Comparison of ENCODE assay signal across 17 cellular contexts in genomic region chr1:147245129-147245528, GRCh38. TPM values are rescaled to one million over a fixed set of nuclear protein-coding genes. Genes with fewer than 3 reads are reported as not detected.
DNase-seq lines count a peak whose midpoint lies in the region; ATAC-seq, FAIRE-seq and TF ChIP-seq lines count a peak whose summit lies in the region.
"Had no signal": no experiment of that assay in that cellular context is flagged by ENCODE, and none has a peak within 500 bp of the region (broad histone marks: within the 10 kb centered on the region; RNA-seq: fewer than 3 reads in every experiment).

No MANE protein-coding gene starts in this region.

- no peaks in the 10 kb centered on the region for H3K27me3 ChIP-seq in Karpas-422 (ENCODE audit: low read length)
- no peaks in the 10 kb centered on the region for H3K27me3 ChIP-seq in GM12878 (replicated peaks in 1 of 2; ENCODE audit: control insufficient read depth in 2 of 2, insufficient read depth in 2 of 2, low read length in 1 of 2)
- no peaks in the 10 kb centered on the region for H3K27me3 ChIP-seq in neural cell (ENCODE audit: insufficient read depth, low read depth, low read length)
- no peaks in the 10 kb centered on the region for H3K27me3 ChIP-seq in ascending aorta
- H3K27me3 ChIP-seq: colonic mucosa had no signal

- TF ChIP-seq CTCF in GM12878 (IDR thresholded peaks at IDR 0.05 in 2 of 3, conservative IDR thresholded peaks at IDR 0.05 in 1 of 3; ENCODE audit: control insufficient read depth in 2 of 3, extremely low read depth in 1 of 3, insufficient read depth in 1 of 3, low read depth in 3 of 3, low read length in 3 of 3) (no peak), neural cell (IDR thresholded peaks at IDR 0.05; ENCODE audit: poor library complexity, severe bottlenecking) (no peak), ascending aorta (IDR thresholded peaks at IDR 0.05) (no peak)

- peaks cover 72% of the 10 kb centered on the region for H3K79me2 ChIP-seq in Karpas-422 (ENCODE audit: low read length)
- peaks cover 70% of the 10 kb centered on the region for H3K79me2 ChIP-seq in GM12878 (ENCODE audit: control insufficient read depth, insufficient read depth, low read length)
- H3K79me2 ChIP-seq in neural cell (replicated peaks; ENCODE audit: insufficient read depth, low read length): peaks cover 39% of the 10 kb centered on the region

- ATAC-seq in GM12878 (no peak), GM18861 (IDR thresholded peaks at IDR 0.05; ENCODE audit: unreplicated experiment) (no peak), HG02610 (IDR thresholded peaks at IDR 0.05; ENCODE audit: unreplicated experiment) (no peak)
- ATAC-seq: left lobe of liver had no signal

- intact Hi-C loops in GM12878 (cut with micrococcal nuclease; ENCODE audit: unreplicated experiment) (no loop called here), ascending aorta (cut with DNase I) (no loop called here)

- peaks cover 14% of the 10 kb centered on the region for H3K36me3 ChIP-seq in Karpas-422 (ENCODE audit: insufficient read depth, low read length)
- H3K36me3 ChIP-seq in GM12878 (ENCODE audit: control insufficient read depth in 2 of 2, insufficient read depth in 2 of 2, low read length in 1 of 2): no peaks in the 10 kb centered on the region
- no peaks in the 10 kb centered on the region for H3K36me3 ChIP-seq in neural cell (ENCODE audit: insufficient read depth, low read length)
- H3K36me3 ChIP-seq in ascending aorta: no peaks in the 10 kb centered on the region
- H3K36me3 ChIP-seq: colonic mucosa had no signal

- peak overlapping the region; percentile 9 for H3K4me3 Mint-ChIP-seq in T-helper 1 cell treated with Interleukin-12 subunit alpha and Interleukin-12 subunit beta and Interleukin-4 antibody, amounts not matched to agents 30 μg/mL and 1 μg/mL, for 36 hours

- H4K20me1 ChIP-seq in Karpas-422 (ENCODE audit: insufficient read depth, low read depth, low read length): peaks cover 5% of the 10 kb centered on the region; the same call in 1 of the 2 replicates
- no peaks in the 10 kb centered on the region for H4K20me1 ChIP-seq in GM12878 (ENCODE audit: control insufficient read depth, insufficient read depth)
- no peaks in the 10 kb centered on the region for H4K20me1 ChIP-seq in neural cell (ENCODE audit: insufficient read depth)

- H3K9me3 ChIP-seq in Karpas-422 (ENCODE audit: low read length) (no peaks in the 10 kb centered on the region), GM12878 (replicated peaks; ENCODE audit: control insufficient read depth, insufficient read depth, low read length) (no peaks in the 10 kb centered on the region), neural cell (ENCODE audit: low read length) (no peaks in the 10 kb centered on the region), ascending aorta (no peaks in the 10 kb centered on the region)
- H3K9me3 ChIP-seq: colonic mucosa had no signal

- H3K4me1 Mint-ChIP-seq in T-helper 1 cell treated with Interleukin-12 subunit alpha and Interleukin-12 subunit beta and Interleukin-4 antibody, amounts not matched to agents 30 μg/mL and 1 μg/mL, for 36 hours (ENCODE audit: low read depth): peaks cover 44% of the 10 kb centered on the region

- H3K27ac Mint-ChIP-seq in T-helper 1 cell treated with Interleukin-12 subunit alpha and Interleukin-12 subunit beta and Interleukin-4 antibody, amounts not matched to agents 30 μg/mL and 1 μg/mL, for 36 hours: no peak overlapping the region

- H3K9me2 ChIP-seq in Karpas-422 (replicated peaks; ENCODE audit: insufficient read depth, low read length) (no peaks in the 10 kb centered on the region), neural cell (ENCODE audit: insufficient read depth, low read length) (no peaks in the 10 kb centered on the region)

- 84% methylated on average over 6 of the region's 6 CpGs for WGBS in GM12878 (ENCODE audit: insufficient coverage, insufficient replicate concordance, low lambda C conversion rate, missing lambda C conversion rate)

- H3K4me1 ChIP-seq in Karpas-422 (ENCODE audit: low read length) (peaks cover 41% of the 10 kb centered on the region), GM12878 (ENCODE audit: control insufficient read depth, insufficient read depth, low read length) (peaks cover 17% of the 10 kb centered on the region), ascending aorta (peaks cover 0 to 3% of the 10 kb centered on the region in 2 donors)
- H3K4me1 ChIP-seq: colonic mucosa had no signal

- no peak for TF ChIP-seq POLR2A in GM12878 (IDR thresholded peaks at IDR 0.05; ENCODE audit: low read depth, low read length)

- in situ Hi-C loops in GM12878 (cut with MboI): loop anchor here (5.0 kb wide), 1 partner anchor 73 kb away; the partner anchor contains the start of gene PRKAB2

- POLR2A ChIA-PET in GM12878 (lab: Charles Lee): interaction anchor here (0.5 kb wide), 1 partner anchor 103 kb away, joined by 3 read pairs; no protein-coding TSS in a partner anchor

- TF ChIP-seq EP300 in GM12878 (IDR thresholded peaks at IDR 0.05; ENCODE audit: borderline replicate concordance in 1 of 2, control insufficient read depth in 1 of 2, low read depth in 2 of 2, low read length in 2 of 2) (no peak), neural cell (conservative IDR thresholded peaks at IDR 0.05; ENCODE audit: poor library complexity, severe bottlenecking) (no peak)

- DNase-seq in T-helper 1 cell: no peak
- no peak for DNase-seq in Karpas-422
- DNase-seq in GM12878 (ENCODE audit: low read depth, low spot score): no peak
- DNase-seq in ascending aorta (ENCODE audit: low spot score in 2 of 2): no peak
- DNase-seq: 8988T; activated CD8-positive, alpha-beta memory T cell treated with anti-CD3 and anti-CD28 coated beads for 24 hours; colonic mucosa; foreskin melanocyte; NCI-H1417 treated with DMSO at 0.1 percent for 48 hours; posterior cingulate gyrus; stimulated activated CD4-positive, alpha-beta T cell treated with anti-CD3 and anti-CD28 coated beads, Interleukin-4, amount 100 ng/mL, for 4 hours had no signal

- H3K27ac ChIP-seq in Karpas-422 (ENCODE audit: low read length) (no peak overlapping the region), GM12878 (ENCODE audit: control insufficient read depth, insufficient read depth) (no peak overlapping the region), neural cell (ENCODE audit: low read length) (no peak overlapping the region), ascending aorta (peak overlapping the region in 1 of 2 donors; percentile 33)
- H3K27ac ChIP-seq: colonic mucosa had no signal

- H2AFZ ChIP-seq in Karpas-422 (ENCODE audit: low read length) (no peak overlapping the region), GM12878 (ENCODE audit: control insufficient read depth, low read depth, low read length) (no peak overlapping the region), neural cell (ENCODE audit: low read depth, low read length) (no peak overlapping the region)

- H3K27me3 Mint-ChIP-seq in T-helper 1 cell treated with Interleukin-12 subunit alpha and Interleukin-12 subunit beta and Interleukin-4 antibody, amounts not matched to agents 30 μg/mL and 1 μg/mL, for 36 hours (ENCODE audit: low read depth): no peaks in the 10 kb centered on the region

- H3F3A ChIP-seq in neural cell (ENCODE audit: insufficient read depth, low read length, poor library complexity, severe bottlenecking): no peaks in the 10 kb centered on the region

- H3K4me3 ChIP-seq in Karpas-422 (ENCODE audit: low read length) (peak overlapping the region; percentile 79; the same call in 1 of the 2 replicates), GM12878 (peak overlapping the region; percentile 76), neural cell (ENCODE audit: low read length) (peak overlapping the region; percentile 13), ascending aorta (no peak overlapping the region)
- H3K4me3 ChIP-seq: colonic mucosa had no signal

- TF ChIP-seq RAD21 in GM12878 (IDR thresholded peaks at IDR 0.05; ENCODE audit: insufficient read depth, low read depth, low read length) (no peak), neural cell (conservative IDR thresholded peaks at IDR 0.05) (no peak)

- CTCF ChIA-PET in GM12878 (lab: Yijun Ruan, JAX): interaction anchor here (1.4 kb wide), 1 partner anchor 145 kb away, joined by 3 read pairs; no protein-coding TSS in a partner anchor

- RAD21 ChIA-PET in GM12878 (lab: Charles Lee; ENCODE audit: unreplicated experiment): no interaction called here

- H3K4me2 ChIP-seq in Karpas-422 (ENCODE audit: low read depth, low read length, poor library complexity, severe bottlenecking) (peak overlapping the region; percentile 87), GM12878 (ENCODE audit: control insufficient read depth, insufficient read depth) (peak overlapping the region; percentile 75), neural cell (ENCODE audit: low read length) (no peak overlapping the region)

- H3K36me3 Mint-ChIP-seq in T-helper 1 cell treated with Interleukin-12 subunit alpha and Interleukin-12 subunit beta and Interleukin-4 antibody, amounts not matched to agents 30 μg/mL and 1 μg/mL, for 36 hours (ENCODE audit: low read depth): peaks cover 8% of the 10 kb centered on the region

- BruUV-seq in GM12878 (replicated peaks; lab: Mats Ljungman, UMichigan): no TSS peak

- FAIRE-seq in GM12878 (lab: Jason Lieb, UNC): no peak
- FAIRE-seq: small intestine had no signal

- SMC1A ChIA-PET in GM12878 (lab: Charles Lee; ENCODE audit: uncharacterized antibody, unreplicated experiment): interaction anchor here (0.8 kb wide), 1 partner anchor 82 kb away, joined by 3 read pairs; no protein-coding TSS in a partner anchor

- H3K9ac ChIP-seq in Karpas-422 (ENCODE audit: low read length) (no peak overlapping the region), GM12878 (ENCODE audit: control insufficient read depth, insufficient read depth, low read length) (no peak overlapping the region), neural cell (ENCODE audit: low read length) (no peak overlapping the region)

- no peaks in the 10 kb centered on the region for H3K9me3 Mint-ChIP-seq in T-helper 1 cell treated with Interleukin-12 subunit alpha and Interleukin-12 subunit beta and Interleukin-4 antibody, amounts not matched to agents 30 μg/mL and 1 μg/mL, for 36 hours

RNA-seq across cellular contexts. Expression of gene CHD1L, which starts 2.6 kb away (rescaled TPM):
- total RNA-seq in Karpas-422 (2014; rRNA removed; shearing (Covaris generic); ENCODE audit: low replicate concordance): 40.1 and 56.6 TPM in 2 replicates
- total RNA-seq in GM12878 (2013; cell fraction: nucleolus; rRNA removed): 37.1 and 43.8 TPM in 2 replicates
- total RNA-seq in GM12878 (2014; rRNA removed) (39.3 and 42.1 TPM in 2 replicates), GM12878 (2014; rRNA removed; fragmentation: Illumina TruSeq; extraction: Trizol) (47.4 and 48.1 TPM in 2 replicates), GM12878 (2021) (45.7 and 54.2 TPM in 2 replicates), ascending aorta (8.0 TPM)
- polyA plus RNA-seq in GM12878 (2011; ENCODE audit: low read depth): 19.4 TPM
- polyA plus RNA-seq in GM12878 (2011; rRNA removed) (44.1 and 65.4 TPM in 2 replicates), GM12878 (2014; fragmentation: Illumina TruSeq; extraction: Trizol) (46.1 and 59.1 TPM in 2 replicates), GM12878 (2014; fragmentation: Nextera tagmentation; extraction: Ambion mirVana) (10 to 100 TPM; 21.2 to 33.0 TPM), GM12878 (2014; rRNA removed) (35.2 and 43.2 TPM in 2 replicates), GM12878 (2016; fragmentation: Nextera tagmentation; extraction: Ambion mirVana) (10 to 100 TPM; 44.8 to 50.8 TPM), neural cell (25.9 and 29.5 TPM in 2 replicates)
- polyA plus RNA-seq in GM12878 (2011; cell fraction: cytosol; rRNA removed): 21.6 and 23.3 TPM in 2 replicates
- 43.5 and 43.6 TPM in 2 replicates for polyA plus RNA-seq in GM12878 (2011; cell fraction: nucleus; rRNA removed)
- polyA plus RNA-seq in GM12878 (2012): 22.1 and 27.6 TPM in 2 replicates
- polyA minus RNA-seq in GM12878 (2011; rRNA and poly(A)+ RNA removed): 27.6 and 28.6 TPM in 2 replicates
- 8.4 and 10.8 TPM in 2 replicates for polyA minus RNA-seq in GM12878 (2011; cell fraction: cytosol; rRNA and poly(A)+ RNA removed)
- polyA minus RNA-seq in GM12878 (2011; cell fraction: nucleus; rRNA and poly(A)+ RNA removed): 15.4 and 18.2 TPM in 2 replicates
- polyA minus RNA-seq in neural cell: 21.2 and 30.6 TPM in 2 replicates

RNA-seq across cellular contexts. Expression of gene FMO5, which starts 20.0 kb away (rescaled TPM):
- not detected in 2 replicates for total RNA-seq in Karpas-422 (2014; rRNA removed; shearing (Covaris generic); ENCODE audit: low replicate concordance)
- 0.37 and 0.52 TPM in 2 replicates for total RNA-seq in GM12878 (2013; cell fraction: nucleolus; rRNA removed)
- 0.28 and 0.33 TPM in 2 replicates for total RNA-seq in GM12878 (2014; rRNA removed)
- total RNA-seq in GM12878 (2014; rRNA removed; fragmentation: Illumina TruSeq; extraction: Trizol): 0.18 and 0.22 TPM in 2 replicates
- total RNA-seq in GM12878 (2021): 0.10 and 0.24 TPM in 2 replicates
- 0.41 TPM for polyA plus RNA-seq in GM12878 (2011; ENCODE audit: low read depth)
- 0.07 and 0.17 TPM in 2 replicates for polyA plus RNA-seq in GM12878 (2011; rRNA removed)
- 0.07 and 0.13 TPM in 2 replicates for polyA plus RNA-seq in GM12878 (2011; cell fraction: cytosol; rRNA removed)
- 0.12 TPM in 1 of 2 replicates, not detected in the other for polyA plus RNA-seq in GM12878 (2011; cell fraction: nucleus; rRNA removed)
- 0.30 and 0.46 TPM in 2 replicates for polyA plus RNA-seq in GM12878 (2012)
- polyA plus RNA-seq in GM12878 (2014; fragmentation: Illumina TruSeq; extraction: Trizol): 0.16 and 1.1 TPM in 2 replicates
- polyA plus RNA-seq in GM12878 (2014; fragmentation: Nextera tagmentation; extraction: Ambion mirVana): under 1 TPM; 0.05 to 0.24 TPM
- 0.03 and 0.09 TPM in 2 replicates for polyA plus RNA-seq in GM12878 (2014; rRNA removed)
- under 1 TPM; 0.51 to 0.58 TPM for polyA plus RNA-seq in GM12878 (2016; fragmentation: Nextera tagmentation; extraction: Ambion mirVana)
- not detected in 2 replicates for polyA minus RNA-seq in GM12878 (2011; rRNA and poly(A)+ RNA removed)
- not detected in 2 replicates for polyA minus RNA-seq in GM12878 (2011; cell fraction: cytosol; rRNA and poly(A)+ RNA removed)
- 0.19 TPM in 1 of 2 replicates, not detected in the other for polyA minus RNA-seq in GM12878 (2011; cell fraction: nucleus; rRNA and poly(A)+ RNA removed)
- polyA plus RNA-seq in neural cell: not detected in 2 replicates
- 0.46 TPM in 1 of 2 replicates, not detected in the other for polyA minus RNA-seq in neural cell
- 19.6 TPM for total RNA-seq in ascending aorta

Comparison
In these comparisons a context has a peak if more than half of its experiments do, and no peak if none do; other contexts are left out.
1. H3K4me3 ChIP-seq: peak in Karpas-422 (single experiment), GM12878 (single experiment) and neural cell (single experiment); none in ascending aorta (0 of 2).
2. RNA of gene FMO5, which starts 20.0 kb away (total RNA-seq): 19.6 TPM in ascending aorta (single experiment); 0.10 to 0.52 TPM in GM12878 and not detected in Karpas-422; every median in the first group is over 10 times any median in the second.